ENCODE assay signal across 1 cellular context in genomic region chr11:134737563-134738510, GRCh38.
TF ChIP-seq lines count a peak whose summit lies in the region.

No MANE protein-coding gene starts in this region.

TF ChIP-seq in GM23338, 12 proteins besides CTCF, POLR2A, EP300 and RAD21 (continued from another document):
- TF ChIP-seq ZNF462 (CRISPR knock-in tag; IDR thresholded peaks at IDR 0.05), result no peak
- no peak for TF ChIP-seq STAT1 (IDR thresholded peaks at IDR 0.05; ENCODE audit: unreplicated experiment)
- TF ChIP-seq ZNF331 (CRISPR knock-in tag; IDR thresholded peaks at IDR 0.05; ENCODE audit: low read depth), result no peak
- TF ChIP-seq REST (IDR thresholded peaks at IDR 0.05; ENCODE audit: unreplicated experiment), result no peak
- no peak for TF ChIP-seq CREB1 (CRISPR knock-in tag; IDR thresholded peaks at IDR 0.05; ENCODE audit: low read depth)
- TF ChIP-seq ETS1 (IDR thresholded peaks at IDR 0.05), result no peak
- no peak for TF ChIP-seq ZNF114 (CRISPR knock-in tag; IDR thresholded peaks at IDR 0.05)
- no peak for TF ChIP-seq EZH2 (IDR thresholded peaks at IDR 0.05; ENCODE audit: low read depth, unreplicated experiment)
- no peak for TF ChIP-seq NANOG (IDR thresholded peaks at IDR 0.05; ENCODE audit: borderline replicate concordance)
- no peak for TF ChIP-seq JUNB (IDR thresholded peaks at IDR 0.05; ENCODE audit: unreplicated experiment)
TF ChIP-seq in GM23338: peak in this region for 0.
